Comparison of ENCODE assay signal across 2 cellular contexts in the genomic region with DNA sequence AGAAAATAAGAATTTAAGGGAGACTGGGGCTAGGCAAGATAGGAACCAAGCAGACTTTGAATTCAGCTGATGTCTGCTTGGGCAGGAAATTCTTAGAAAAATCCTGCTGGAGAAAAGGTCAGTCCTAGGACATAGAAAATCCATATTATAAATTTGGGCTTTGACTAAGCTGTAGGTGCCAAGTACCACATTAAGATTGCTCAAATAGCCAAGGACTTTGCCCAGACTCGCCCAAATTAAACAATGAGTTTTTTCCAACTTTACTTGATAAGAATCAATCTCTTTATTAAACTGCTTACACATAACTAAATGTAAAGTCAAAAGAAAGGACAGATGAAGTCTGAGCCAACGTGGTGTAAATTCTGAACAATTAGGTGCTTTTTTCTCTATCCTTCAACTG.
A peak's percentile ranks its signal among the peaks of the same experiment; 100 is the strongest.
TF ChIP-seq lines count a peak whose summit lies in the region.

No MANE protein-coding gene starts in this region.

TF ChIP-seq in liver, 16 proteins besides CTCF, POLR2A, EP300 and RAD21:
- TF ChIP-seq NR2F2 (IDR thresholded peaks at IDR 0.05) (no peak), HNF4G (IDR thresholded peaks at IDR 0.05) (no peak), REST (IDR thresholded peaks at IDR 0.05) (no peak), GABPA (IDR thresholded peaks at IDR 0.05 in 1 of 2, conservative IDR thresholded peaks at IDR 0.05 in 1 of 2) (no peak), HNF4A (conservative IDR thresholded peaks at IDR 0.05) (peak; percentile 57 to 66), SP1 (IDR thresholded peaks at IDR 0.05) (no peak)
- TF ChIP-seq, protein P1, sequence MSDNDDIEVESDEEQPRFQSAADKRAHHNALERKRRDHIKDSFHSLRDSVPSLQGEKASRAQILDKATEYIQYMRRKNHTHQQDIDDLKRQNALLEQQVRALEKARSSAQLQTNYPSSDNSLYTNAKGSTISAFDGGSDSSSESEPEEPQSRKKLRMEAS (IDR thresholded peaks at IDR 0.05) = no peak
- TF ChIP-seq, protein P2, sequence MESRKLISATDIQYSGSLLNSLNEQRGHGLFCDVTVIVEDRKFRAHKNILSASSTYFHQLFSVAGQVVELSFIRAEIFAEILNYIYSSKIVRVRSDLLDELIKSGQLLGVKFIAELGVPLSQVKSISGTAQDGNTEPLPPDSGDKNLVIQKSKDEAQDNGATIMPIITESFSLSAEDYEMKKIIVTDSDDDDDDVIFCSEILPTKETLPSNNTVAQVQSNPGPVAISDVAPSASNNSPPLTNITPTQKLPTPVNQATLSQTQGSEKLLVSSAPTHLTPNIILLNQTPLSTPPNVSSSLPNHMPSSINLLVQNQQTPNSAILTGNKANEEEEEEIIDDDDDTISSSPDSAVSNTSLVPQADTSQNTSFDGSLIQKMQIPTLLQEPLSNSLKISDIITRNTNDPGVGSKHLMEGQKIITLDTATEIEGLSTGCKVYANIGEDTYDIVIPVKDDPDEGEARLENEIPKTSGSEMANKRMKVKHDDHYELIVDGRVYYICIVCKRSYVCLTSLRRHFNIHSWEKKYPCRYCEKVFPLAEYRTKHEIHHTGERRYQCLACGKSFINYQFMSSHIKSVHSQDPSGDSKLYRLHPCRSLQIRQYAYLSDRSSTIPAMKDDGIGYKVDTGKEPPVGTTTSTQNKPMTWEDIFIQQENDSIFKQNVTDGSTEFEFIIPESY (IDR thresholded peaks at IDR 0.05) = no peak

TF ChIP-seq in HepG2, 621 proteins besides CTCF, POLR2A, EP300 and RAD21:
- no peak for TF ChIP-seq ZNF205 (CRISPR knock-in tag; IDR thresholded peaks at IDR 0.05)
- TF ChIP-seq NFYB (CRISPR knock-in tag; IDR thresholded peaks at IDR 0.05) = no peak
- TF ChIP-seq ZNF674 (CRISPR knock-in tag; IDR thresholded peaks at IDR 0.05; ENCODE audit: low read depth) = no peak
- no peak for TF ChIP-seq ZNF543 (CRISPR knock-in tag; IDR thresholded peaks at IDR 0.05)
- no peak for TF ChIP-seq ZFY (CRISPR knock-in tag; IDR thresholded peaks at IDR 0.05)
- no peak for TF ChIP-seq IKZF1 (IDR thresholded peaks at IDR 0.05)
- no peak for TF ChIP-seq ZNF224 (CRISPR knock-in tag; IDR thresholded peaks at IDR 0.05)
- no peak for TF ChIP-seq ZNF879 (CRISPR knock-in tag; IDR thresholded peaks at IDR 0.05)
- TF ChIP-seq CHCHD3 (CRISPR knock-in tag; IDR thresholded peaks at IDR 0.05) = no peak
- no peak for TF ChIP-seq ZNF589 (CRISPR knock-in tag; conservative IDR thresholded peaks at IDR 0.05)
- TF ChIP-seq, protein P3, sequence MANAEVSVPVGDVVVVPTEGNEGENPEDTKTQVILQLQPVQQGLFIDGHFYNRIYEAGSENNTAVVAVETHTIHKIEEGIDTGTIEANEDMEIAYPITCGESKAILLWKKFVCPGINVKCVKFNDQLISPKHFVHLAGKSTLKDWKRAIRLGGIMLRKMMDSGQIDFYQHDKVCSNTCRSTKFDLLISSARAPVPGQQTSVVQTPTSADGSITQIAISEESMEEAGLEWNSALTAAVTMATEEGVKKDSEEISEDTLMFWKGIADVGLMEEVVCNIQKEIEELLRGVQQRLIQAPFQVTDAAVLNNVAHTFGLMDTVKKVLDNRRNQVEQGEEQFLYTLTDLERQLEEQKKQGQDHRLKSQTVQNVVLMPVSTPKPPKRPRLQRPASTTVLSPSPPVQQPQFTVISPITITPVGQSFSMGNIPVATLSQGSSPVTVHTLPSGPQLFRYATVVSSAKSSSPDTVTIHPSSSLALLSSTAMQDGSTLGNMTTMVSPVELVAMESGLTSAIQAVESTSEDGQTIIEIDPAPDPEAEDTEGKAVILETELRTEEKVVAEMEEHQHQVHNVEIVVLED (CRISPR knock-in tag; IDR thresholded peaks at IDR 0.05; ENCODE audit: borderline replicate concordance) = no peak
- TF ChIP-seq HINFP (CRISPR knock-in tag; IDR thresholded peaks at IDR 0.05; ENCODE audit: low read depth) = no peak
- TF ChIP-seq, protein P4, sequence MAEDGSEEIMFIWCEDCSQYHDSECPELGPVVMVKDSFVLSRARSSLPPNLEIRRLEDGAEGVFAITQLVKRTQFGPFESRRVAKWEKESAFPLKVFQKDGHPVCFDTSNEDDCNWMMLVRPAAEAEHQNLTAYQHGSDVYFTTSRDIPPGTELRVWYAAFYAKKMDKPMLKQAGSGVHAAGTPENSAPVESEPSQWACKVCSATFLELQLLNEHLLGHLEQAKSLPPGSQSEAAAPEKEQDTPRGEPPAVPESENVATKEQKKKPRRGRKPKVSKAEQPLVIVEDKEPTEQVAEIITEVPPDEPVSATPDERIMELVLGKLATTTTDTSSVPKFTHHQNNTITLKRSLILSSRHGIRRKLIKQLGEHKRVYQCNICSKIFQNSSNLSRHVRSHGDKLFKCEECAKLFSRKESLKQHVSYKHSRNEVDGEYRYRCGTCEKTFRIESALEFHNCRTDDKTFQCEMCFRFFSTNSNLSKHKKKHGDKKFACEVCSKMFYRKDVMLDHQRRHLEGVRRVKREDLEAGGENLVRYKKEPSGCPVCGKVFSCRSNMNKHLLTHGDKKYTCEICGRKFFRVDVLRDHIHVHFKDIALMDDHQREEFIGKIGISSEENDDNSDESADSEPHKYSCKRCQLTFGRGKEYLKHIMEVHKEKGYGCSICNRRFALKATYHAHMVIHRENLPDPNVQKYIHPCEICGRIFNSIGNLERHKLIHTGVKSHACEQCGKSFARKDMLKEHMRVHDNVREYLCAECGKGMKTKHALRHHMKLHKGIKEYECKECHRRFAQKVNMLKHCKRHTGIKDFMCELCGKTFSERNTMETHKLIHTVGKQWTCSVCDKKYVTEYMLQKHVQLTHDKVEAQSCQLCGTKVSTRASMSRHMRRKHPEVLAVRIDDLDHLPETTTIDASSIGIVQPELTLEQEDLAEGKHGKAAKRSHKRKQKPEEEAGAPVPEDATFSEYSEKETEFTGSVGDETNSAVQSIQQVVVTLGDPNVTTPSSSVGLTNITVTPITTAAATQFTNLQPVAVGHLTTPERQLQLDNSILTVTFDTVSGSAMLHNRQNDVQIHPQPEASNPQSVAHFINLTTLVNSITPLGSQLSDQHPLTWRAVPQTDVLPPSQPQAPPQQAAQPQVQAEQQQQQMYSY (CRISPR knock-in tag; IDR thresholded peaks at IDR 0.05) = no peak
- no peak for TF ChIP-seq REXO4 (CRISPR knock-in tag; IDR thresholded peaks at IDR 0.05; ENCODE audit: borderline replicate concordance)
TF ChIP-seq in HepG2: peak in this region for 0.
